In genomic region chr19:49637865-49638350, GRCh38 we compare ENCODE assay signal across 8 cellular contexts. TPM values are rescaled to one million over a fixed set of nuclear protein-coding genes. Genes with fewer than 3 reads are reported as not detected.
DNase-seq lines count a peak whose midpoint lies in the region; TF ChIP-seq lines count a peak whose summit lies in the region.

No MANE protein-coding gene starts in this region.

- intact Hi-C loops in colonic mucosa (cut with DNase I): loop anchor here (5.0 kb wide), 1 partner anchor 46 kb away; the partner anchor contains the start of gene PRR12

- H3K27me3 ChIP-seq in colonic mucosa: no peaks in the 10 kb centered on the region
- no peaks in the 10 kb centered on the region for H3K27me3 ChIP-seq in liver (ENCODE audit: control insufficient read depth in 4 of 4, insufficient read depth in 4 of 4, low read length in 3 of 4)

- H3K4me1 ChIP-seq in colonic mucosa (peaks cover under 1% of the 10 kb centered on the region), liver (ENCODE audit: control insufficient read depth in 4 of 4, insufficient read depth in 4 of 4, low read length in 3 of 4) (peaks cover 4 to 17% (median 9%) of the 10 kb centered on the region in 4 donors)

- TF ChIP-seq CTCF in colonic mucosa (IDR thresholded peaks at IDR 0.05) (no peak), liver (IDR thresholded peaks at IDR 0.05; ENCODE audit: low read depth, low read length, missing input control) (no peak), type B pancreatic cell (conservative IDR thresholded peaks at IDR 0.05) (no peak)

- TF ChIP-seq RAD21 in liver (IDR thresholded peaks at IDR 0.05): no peak

- peak overlapping the region; percentile 74 for H3K4me3 Mint-ChIP-seq in type B pancreatic cell

- DNase-seq in Daoy (ENCODE audit: low read depth): peak; percentile 86
- peak; percentile 77 for DNase-seq in NCI-H460 (ENCODE audit: extremely low read depth, low read depth)
- peak; percentile 94 for DNase-seq in colonic mucosa
- no peak for DNase-seq in type B pancreatic cell (ENCODE audit: extremely low spot score, unreplicated experiment)
- no peak for DNase-seq in NCI-H1092 (lab: John Stamatoyannopoulos, UW)
- no peak for DNase-seq in stimulated activated CD4-positive, alpha-beta T cell treated with anti-CD3 and anti-CD28 coated beads, Interleukin-1b, Interleukin-23, amount 100 ng/mL, for 48 hours
- DNase-seq in NCI-H2107 treated with DMSO at 0.1 percent for 48 hours (lab: John Stamatoyannopoulos, UW; ENCODE audit: unreplicated experiment): no peak

- peak overlapping the region; percentile 57 to 86 for H3K9ac ChIP-seq in colonic mucosa (ENCODE audit: low read depth in 2 of 2, low read length in 2 of 2)
- H3K9ac ChIP-seq in liver (ENCODE audit: low read depth in 1 of 2, low read length in 2 of 2): no peak overlapping the region

- H3K36me3 Mint-ChIP-seq in type B pancreatic cell: no peaks in the 10 kb centered on the region

- peak overlapping the region; percentile 100 for H3K27ac Mint-ChIP-seq in type B pancreatic cell

- no peaks in the 10 kb centered on the region for H3K36me3 ChIP-seq in colonic mucosa
- H3K36me3 ChIP-seq in liver (ENCODE audit: control insufficient read depth in 4 of 4, insufficient read depth in 3 of 4, low read depth in 1 of 4, low read length in 3 of 4): no peaks in the 10 kb centered on the region

- H3K27ac ChIP-seq in colonic mucosa (peak overlapping the region; percentile 87), liver (ENCODE audit: low read depth in 1 of 2, low read length in 2 of 2) (peak overlapping the region; percentile 29 to 31)

- H3K9me3 Mint-ChIP-seq in type B pancreatic cell: no peaks in the 10 kb centered on the region

- H3K9me3 ChIP-seq in colonic mucosa: no peaks in the 10 kb centered on the region
- H3K9me3 ChIP-seq in liver (ENCODE audit: control insufficient read depth in 4 of 4, low read length in 3 of 4): no peaks in the 10 kb centered on the region

- peak overlapping the region; percentile 10 for H3K4me3 ChIP-seq in colonic mucosa
- H3K4me3 ChIP-seq in liver (ENCODE audit: low read depth in 1 of 3, low read length in 3 of 3): no peak overlapping the region

- peaks cover 47% of the 10 kb centered on the region for H3K4me1 Mint-ChIP-seq in type B pancreatic cell (ENCODE audit: unreplicated experiment)

- no peaks in the 10 kb centered on the region for H3K27me3 Mint-ChIP-seq in type B pancreatic cell

- 30% methylated on average over 12 of the region's 12 CpGs for WGBS in liver

TF ChIP-seq in liver, 16 proteins besides CTCF, POLR2A, EP300 and RAD21:
- TF ChIP-seq RXRA (IDR thresholded peaks at IDR 0.05): no peak
- TF ChIP-seq SP1 (IDR thresholded peaks at IDR 0.05): no peak
- TF ChIP-seq FOXA1 (IDR thresholded peaks at IDR 0.05): no peak
- TF ChIP-seq NR2F2 (IDR thresholded peaks at IDR 0.05): no peak
- no peak for TF ChIP-seq JUND (IDR thresholded peaks at IDR 0.05)
- no peak for TF ChIP-seq ZBTB33 (IDR thresholded peaks at IDR 0.05)
- TF ChIP-seq GABPA (IDR thresholded peaks at IDR 0.05 in 1 of 2, conservative IDR thresholded peaks at IDR 0.05 in 1 of 2): no peak
- no peak for TF ChIP-seq MAX (IDR thresholded peaks at IDR 0.05)
- TF ChIP-seq REST (IDR thresholded peaks at IDR 0.05): no peak
- TF ChIP-seq ATF3 (IDR thresholded peaks at IDR 0.05): no peak

RNA-seq across cellular contexts. Expression of gene RRAS, which starts 2.0 kb away (rescaled TPM):
- 11.0 and 12.7 TPM in 2 replicates for total RNA-seq in Daoy (2014; rRNA removed; shearing (Covaris generic))
- 17.2 and 19.6 TPM in 2 replicates for total RNA-seq in NCI-H460 (2014; rRNA removed; shearing (Covaris generic))
- 3.9 and 20.1 TPM in 2 replicates for polyA plus RNA-seq in NCI-H460 (2014; cell fraction: nucleus; rRNA removed)
- 10 to 100 TPM; 45.7 to 62.2 TPM for total RNA-seq in colonic mucosa
- 1 to 10 TPM; 4.1 to 5.7 TPM for total RNA-seq in liver
- polyA plus RNA-seq in liver: 10 to 100 TPM; 16.5 to 18.5 TPM
- 10.6 and 16.0 TPM in 2 replicates for total RNA-seq in type B pancreatic cell (ENCODE audit: low replicate concordance)

RNA-seq across cellular contexts. Expression of gene SCAF1, which starts 4.1 kb away (rescaled TPM):
- 32.5 and 32.8 TPM in 2 replicates for total RNA-seq in Daoy (2014; rRNA removed; shearing (Covaris generic))
- 8.3 and 12.3 TPM in 2 replicates for total RNA-seq in NCI-H460 (2014; rRNA removed; shearing (Covaris generic))
- polyA plus RNA-seq in NCI-H460 (2014; cell fraction: nucleus; rRNA removed): 20.5 and 24.0 TPM in 2 replicates
- total RNA-seq in colonic mucosa (10 to 100 TPM; 54.2 to 85.7 TPM), liver (10 to 100 TPM in 1 of 2 donors, 1 to 10 TPM in 1; 9.2 to 10.6 TPM), type B pancreatic cell (ENCODE audit: low replicate concordance) (75.0 and 78.1 TPM in 2 replicates)
- 10 to 100 TPM in 1 of 2 donors, 1 to 10 TPM in 1; 4.6 to 17.6 TPM for polyA plus RNA-seq in liver

RNA-seq across cellular contexts. Expression of gene IRF3, which starts 27.7 kb away (rescaled TPM):
- total RNA-seq in Daoy (2014; rRNA removed; shearing (Covaris generic)): 88.0 and 110 TPM in 2 replicates
- total RNA-seq in NCI-H460 (2014; rRNA removed; shearing (Covaris generic)): 36.5 and 38.0 TPM in 2 replicates
- 48.5 and 62.9 TPM in 2 replicates for polyA plus RNA-seq in NCI-H460 (2014; cell fraction: nucleus; rRNA removed)
- total RNA-seq in colonic mucosa (100 to 1,000 TPM in 1 of 2 donors, 10 to 100 TPM in 1; 62.9 to 190 TPM), liver (10 to 100 TPM; 24.4 to 31.7 TPM), type B pancreatic cell (ENCODE audit: low replicate concordance) (81.4 and 86.6 TPM in 2 replicates)
- 10 to 100 TPM; 18.2 to 33.6 TPM for polyA plus RNA-seq in liver

RNA-seq across cellular contexts. Expression of gene BCL2L12, which starts 27.8 kb away (rescaled TPM):
- total RNA-seq in Daoy (2014; rRNA removed; shearing (Covaris generic)): 15.5 and 18.1 TPM in 2 replicates
- total RNA-seq in NCI-H460 (2014; rRNA removed; shearing (Covaris generic)): 16.4 and 17.5 TPM in 2 replicates
- 17.6 and 25.0 TPM in 2 replicates for polyA plus RNA-seq in NCI-H460 (2014; cell fraction: nucleus; rRNA removed)
- total RNA-seq in colonic mucosa (10 to 100 TPM; 17.4 to 60.9 TPM), liver (1 to 10 TPM; 1.6 to 6.3 TPM), type B pancreatic cell (ENCODE audit: low replicate concordance) (40.8 and 49.2 TPM in 2 replicates)
- polyA plus RNA-seq in liver: 10 to 100 TPM in 1 of 2 donors, 1 to 10 TPM in 1; 7.2 to 15.7 TPM

RNA-seq across cellular contexts. Expression of gene PRMT1, which starts 39.2 kb away (rescaled TPM):
- total RNA-seq in Daoy (2014; rRNA removed; shearing (Covaris generic)): 338 and 386 TPM in 2 replicates
- 228 and 254 TPM in 2 replicates for total RNA-seq in NCI-H460 (2014; rRNA removed; shearing (Covaris generic))
- 447 and 497 TPM in 2 replicates for polyA plus RNA-seq in NCI-H460 (2014; cell fraction: nucleus; rRNA removed)
- total RNA-seq in colonic mucosa (100 to 1,000 TPM in 1 of 2 donors, 10 to 100 TPM in 1; 81.3 to 177 TPM), liver (10 to 100 TPM; 61.6 to 67.2 TPM), type B pancreatic cell (ENCODE audit: low replicate concordance) (131 and 195 TPM in 2 replicates)
- polyA plus RNA-seq in liver: 10 to 100 TPM; 35.1 to 46.0 TPM

Comparison
In these comparisons a context has a peak if more than half of its experiments do, and no peak if none do; other contexts are left out.
1. DNase-seq: peak in Daoy (single experiment), NCI-H460 (single experiment) and colonic mucosa (single experiment); none in type B pancreatic cell (single experiment), NCI-H1092 (single experiment), stimulated activated CD4-positive, alpha-beta T cell treated with anti-CD3 and anti-CD28 coated beads, Interleukin-1b, Interleukin-23, amount 100 ng/mL, for 48 hours (single experiment) and NCI-H2107 treated with DMSO at 0.1 percent for 48 hours (single experiment).
2. H3K9ac ChIP-seq: peak in colonic mucosa (2 of 2); none in liver (0 of 2).